Comparison of ENCODE assay signal across 19 cellular contexts in genomic region chr1:178593526-178593925, GRCh38.
"Had no signal": no experiment of that assay in that cellular context is flagged by ENCODE, and none has a peak within 500 bp of the region (broad histone marks: within the 10 kb centered on the region; RNA-seq: fewer than 3 reads in every experiment).

No MANE protein-coding gene starts in this region.

- H3K36me3 ChIP-seq: cardiac muscle cell, gastrocnemius medialis, transverse colon, uterus had no signal

- H3K27me3 ChIP-seq: cardiac muscle cell, dorsolateral prefrontal cortex, transverse colon, uterus had no signal

- H3K9me3 Mint-ChIP-seq: activated CD4-positive, alpha-beta memory T cell treated with anti-CD3 and anti-CD28 coated beads for 36 hours; activated naive CD4-positive, alpha-beta T cell treated with anti-CD3 and anti-CD28 coated beads, Interleukin-2, amount 50 U/mL, for 72 hours; activated T-helper 1 cell treated with anti-CD3 and anti-CD28 coated beads, Interleukin-12 subunit alpha, Interleukin-12 subunit beta, Interleukin-2, Interleukin-4 antibody, amounts not matched to agents 30 ng/mL and 10 ng/mL and 1 ng/mL, durations not matched to agents 14 hours and 24 hours and 36 hours; natural killer cell had no signal

- H3K4me1 ChIP-seq: gastrocnemius medialis, transverse colon, uterus had no signal

- H3K9me3 ChIP-seq: gastrocnemius medialis had no signal

- H3K36me3 Mint-ChIP-seq: activated CD4-positive, alpha-beta memory T cell treated with anti-CD3 and anti-CD28 coated beads for 36 hours; activated naive CD4-positive, alpha-beta T cell treated with anti-CD3 and anti-CD28 coated beads, Interleukin-2, amount 50 U/mL, for 72 hours; immature natural killer cell; natural killer cell had no signal

- ATAC-seq: activated CD4-positive, alpha-beta T cell treated with anti-CD3 and anti-CD28 coated beads for 36 hours; activated naive CD4-positive, alpha-beta T cell treated with anti-CD3 and anti-CD28 coated beads, Interleukin-2, amount 50 U/mL, for 72 hours; gastrocnemius medialis; natural killer cell; stimulated activated naive CD8-positive, alpha-beta T cell treated with anti-CD3 and anti-CD28 coated beads, Interleukin-15, Interleukin-2, amounts not matched to agents 100 U/mL and 50 U/mL, for 24 hours had no signal

- H3K27ac Mint-ChIP-seq: activated CD4-positive, alpha-beta memory T cell treated with anti-CD3 and anti-CD28 coated beads for 36 hours; activated CD4-positive, alpha-beta T cell treated with anti-CD3 and anti-CD28 coated beads for 36 hours; activated naive CD4-positive, alpha-beta T cell treated with anti-CD3 and anti-CD28 coated beads, Interleukin-2, amount 50 U/mL, for 72 hours; activated T-helper 1 cell treated with anti-CD3 and anti-CD28 coated beads, Interleukin-12 subunit alpha, Interleukin-12 subunit beta, Interleukin-2, Interleukin-4 antibody, amounts not matched to agents 30 ng/mL and 10 ng/mL and 1 ng/mL, durations not matched to agents 14 hours and 24 hours and 36 hours; immature natural killer cell; natural killer cell had no signal

- H3K27ac ChIP-seq: cardiac muscle cell, dorsolateral prefrontal cortex, uterus had no signal

- H3K4me3 ChIP-seq: cardiac muscle cell, dorsolateral prefrontal cortex, gastrocnemius medialis, transverse colon, uterus had no signal

- DNase-seq: activated CD4-positive, alpha-beta memory T cell treated with anti-CD3 and anti-CD28 coated beads for 36 hours; activated CD4-positive, alpha-beta T cell treated with anti-CD3 and anti-CD28 coated beads for 36 hours; activated gamma-delta T cell treated with Interleukin-2 at 50 U/mL for 16 hours; activated T-cell treated with anti-CD3 and anti-CD28 coated beads for 4 hours; dorsolateral prefrontal cortex; gastrocnemius medialis; immature natural killer cell; kidney glomerular epithelial cell; natural killer cell; nucleus accumbens; retina; stimulated activated CD4-positive, alpha-beta T cell treated with anti-CD3 and anti-CD28 coated beads, Interleukin-2, amount 100 ng/mL, for 24 hours; stimulated activated naive CD8-positive, alpha-beta T cell treated with anti-CD3 and anti-CD28 coated beads, Interleukin-15, Interleukin-2, amounts not matched to agents 100 U/mL and 50 U/mL, for 24 hours; substantia nigra; transverse colon; uterus had no signal

- H3K4me3 Mint-ChIP-seq: activated CD4-positive, alpha-beta memory T cell treated with anti-CD3 and anti-CD28 coated beads for 36 hours; activated CD4-positive, alpha-beta T cell treated with anti-CD3 and anti-CD28 coated beads for 36 hours; activated T-helper 1 cell treated with anti-CD3 and anti-CD28 coated beads, Interleukin-12 subunit alpha, Interleukin-12 subunit beta, Interleukin-2, Interleukin-4 antibody, amounts not matched to agents 30 ng/mL and 10 ng/mL and 1 ng/mL, durations not matched to agents 14 hours and 24 hours and 36 hours; immature natural killer cell; natural killer cell had no signal

- H3K4me1 Mint-ChIP-seq: activated CD4-positive, alpha-beta T cell treated with anti-CD3 and anti-CD28 coated beads for 36 hours; immature natural killer cell; natural killer cell had no signal
